Comparison of ENCODE assay signal across 10 cellular contexts in the genomic region with DNA sequence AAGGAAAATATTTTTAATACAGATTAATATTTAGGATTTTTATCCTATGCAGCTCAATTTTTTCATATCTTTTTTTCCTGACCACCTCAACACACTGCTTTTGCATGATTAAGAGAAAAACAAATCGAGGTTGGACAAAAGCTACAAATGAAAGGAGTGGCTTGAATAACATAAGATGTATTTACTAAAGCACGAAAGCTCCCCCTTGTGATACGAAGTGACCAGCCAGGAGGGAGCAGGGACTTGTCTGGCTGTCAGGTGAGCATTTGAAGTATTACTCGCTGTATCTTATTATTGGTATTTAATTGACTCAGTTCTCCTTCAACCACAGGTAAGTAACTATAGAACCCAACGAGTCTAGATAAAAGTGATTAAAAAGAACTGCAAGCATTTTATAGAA.
DNase-seq lines count a peak whose midpoint lies in the region; ATAC-seq, FAIRE-seq and TF ChIP-seq lines count a peak whose summit lies in the region.
"Had no signal": no experiment of that assay in that cellular context is flagged by ENCODE, and none has a peak within 500 bp of the region (broad histone marks: within the 10 kb centered on the region; RNA-seq: fewer than 3 reads in every experiment).

No MANE protein-coding gene starts in this region.

- no peak for TF ChIP-seq EP300 in stomach (IDR thresholded peaks at IDR 0.05)

- H3K36me3 ChIP-seq in bronchial epithelial cell (ENCODE audit: control insufficient read depth, insufficient read depth, low read length) (no peaks in the 10 kb centered on the region), stomach (no peaks in the 10 kb centered on the region)

- no CpG with 5 or more reads among the region's 5 CpGs for WGBS in H9 (ENCODE audit: extremely low coverage, insufficient read length, low lambda C conversion rate)
- WGBS in lower leg skin, 2 donors = 38% methylated on average over 5 of the region's 5 CpGs
- WGBS in stomach, 5 donors = 12 to 25% (median 16%) methylated on average over 5 of the region's 5 CpGs

- no peaks in the 10 kb centered on the region for H3K9me3 Mint-ChIP-seq in H9
- H3K9me3 Mint-ChIP-seq: effector memory CD8-positive, alpha-beta T cell had no signal

- H3K14ac ChIP-seq in H9 (ENCODE audit: insufficient read depth, low read length) = no peak overlapping the region

- H3K23me2 ChIP-seq in H9 (ENCODE audit: insufficient read length, low read depth, low read length, poor library complexity, severe bottlenecking) = no peaks in the 10 kb centered on the region

- H3T11ph ChIP-seq in H9 (ENCODE audit: low read length) = no peak overlapping the region

- no peak overlapping the region for H4K8ac ChIP-seq in H9 (replicated peaks; ENCODE audit: insufficient read length, low read depth, low read length)

- H3K9me3 ChIP-seq in H9 (ENCODE audit: control insufficient read depth, low read depth, low read length) (no peaks in the 10 kb centered on the region), stomach (no peaks in the 10 kb centered on the region)
- H3K9me3 ChIP-seq: mucosa of descending colon had no signal

- no peaks in the 10 kb centered on the region for H4K20me1 ChIP-seq in H9 (ENCODE audit: control insufficient read depth, insufficient read depth, insufficient read length)

- H3K4me1 ChIP-seq in H9 (ENCODE audit: insufficient read depth, low read length) = no peaks in the 10 kb centered on the region
- H3K4me1 ChIP-seq in stomach = no peaks in the 10 kb centered on the region

- H2BK20ac ChIP-seq in H9 (ENCODE audit: low read depth, low read length, poor library complexity, severe bottlenecking) = no peak overlapping the region

- H2BK5ac ChIP-seq in H9 (ENCODE audit: insufficient read length, low read length) = no peak overlapping the region

- H3K4me1 Mint-ChIP-seq in H9 = peaks cover 0 to 2% of the 10 kb centered on the region in 2 experiments; a peak in 1 of 4 replicates

- H3K4ac ChIP-seq in H9 (ENCODE audit: low read depth, low read length) = no peak overlapping the region

- H3K4me2 ChIP-seq in H9 (ENCODE audit: insufficient read depth, insufficient read length, low read length) = no peak overlapping the region

- no peaks in the 10 kb centered on the region for H3K79me1 ChIP-seq in H9 (ENCODE audit: insufficient read depth, low read depth, low read length, poor library complexity, severe bottlenecking)

- FAIRE-seq in bronchial epithelial cell (lab: Jason Lieb, UNC) = no peak

- H3K27me3 Mint-ChIP-seq in H9 (ENCODE audit: low read depth) = no peaks in the 10 kb centered on the region
- H3K27me3 Mint-ChIP-seq: effector memory CD8-positive, alpha-beta T cell had no signal

- H3K4me3 Mint-ChIP-seq in H9 = no peak overlapping the region
- H3K4me3 Mint-ChIP-seq: effector memory CD8-positive, alpha-beta T cell had no signal

- H3K27me3 ChIP-seq in H9 (ENCODE audit: insufficient read depth, low read length) (no peaks in the 10 kb centered on the region), bronchial epithelial cell (ENCODE audit: control insufficient read depth, insufficient read depth, low read length) (no peaks in the 10 kb centered on the region), stomach (no peaks in the 10 kb centered on the region)

- no peak overlapping the region for H3K27ac Mint-ChIP-seq in H9
- H3K27ac Mint-ChIP-seq: effector memory CD8-positive, alpha-beta T cell had no signal

- H2AK5ac ChIP-seq in H9 (ENCODE audit: insufficient read length, low read length) = no peak overlapping the region

- H3K27ac ChIP-seq in 22Rv1 (no peak overlapping the region), H9 (ENCODE audit: insufficient read length, low read depth, low read length) (no peak overlapping the region), stomach (no peak overlapping the region)

- ATAC-seq in HG02571 (IDR thresholded peaks at IDR 0.05; ENCODE audit: unreplicated experiment) = no peak
- ATAC-seq: effector memory CD8-positive, alpha-beta T cell; mucosa of descending colon had no signal

- TF ChIP-seq POLR2A in lower leg skin (IDR thresholded peaks at IDR 0.05) (no peak), stomach (IDR thresholded peaks at IDR 0.05) (no peak)

- DNase-seq in H9 (peak; percentile 52), NCI-H446 (lab: John Stamatoyannopoulos, UW) (peak; percentile 32 to 67), bronchial epithelial cell (ENCODE audit: low read depth) (peak; percentile 13), lower leg skin (ENCODE audit: low spot score in 2 of 2) (no peak), stomach (no peak)
- no peak for DNase-seq in stimulated activated CD8-positive, alpha-beta memory T cell treated with anti-CD3 and anti-CD28 coated beads, Interleukin-4, amount 100 ng/mL, for 48 hours
- DNase-seq: effector memory CD8-positive, alpha-beta T cell; mucosa of descending colon had no signal

- H3K18ac ChIP-seq in H9 (ENCODE audit: insufficient read length, low read depth, low read length) = no peak overlapping the region

- TF ChIP-seq CTCF in 22Rv1 (IDR thresholded peaks at IDR 0.05) (peak; percentile 74), H9 (conservative IDR thresholded peaks at IDR 0.05) (peak; percentile 69), bronchial epithelial cell (IDR thresholded peaks at IDR 0.05; ENCODE audit: insufficient read depth, low read length, severe bottlenecking) (peak; percentile 5), lower leg skin (IDR thresholded peaks at IDR 0.05) (no peak), stomach (IDR thresholded peaks at IDR 0.05) (no peak)

- H2BK15ac ChIP-seq in H9 (ENCODE audit: low read depth, low read length) = no peak overlapping the region

- no peaks in the 10 kb centered on the region for H3K36me3 Mint-ChIP-seq in H9 (ENCODE audit: insufficient read depth in 1 of 3, low read depth in 3 of 3)

- no peaks in the 10 kb centered on the region for H3K79me2 ChIP-seq in H9 (ENCODE audit: insufficient read depth, low read length)

- H2AFZ ChIP-seq in H9 (ENCODE audit: low read length) = no peak overlapping the region

- H4K91ac ChIP-seq in H9 (ENCODE audit: insufficient read length, low read depth, low read length) = no peak overlapping the region

- no peak overlapping the region for H3K4me3 ChIP-seq in bronchial epithelial cell (ENCODE audit: low read depth, low read length)
- H3K4me3 ChIP-seq in lower leg skin (ENCODE audit: low read depth, poor library complexity, severe bottlenecking) = no peak overlapping the region
- H3K4me3 ChIP-seq in stomach = no peak overlapping the region
- H3K4me3 ChIP-seq: mucosa of descending colon had no signal

- H3K56ac ChIP-seq in H9 (ENCODE audit: insufficient read length, low read depth, low read length) = no peak overlapping the region

- H4K5ac ChIP-seq in H9 (ENCODE audit: insufficient read length, low read depth, low read length) = no peak overlapping the region

- H3K9ac ChIP-seq in H9 (ENCODE audit: extremely low read depth, insufficient read length, low read length) = no peak overlapping the region

- H3K23ac ChIP-seq in H9 (ENCODE audit: insufficient read length, low read depth, low read length) = no peak overlapping the region

- no peak overlapping the region for H2BK12ac ChIP-seq in H9 (ENCODE audit: insufficient read length, low read depth, low read length)

- intact Hi-C loops in lower leg skin (cut with DNase I; ENCODE audit: low total_unique reads) = no loop called here
- intact Hi-C loops in stomach (cut with DNase I; ENCODE audit: low total_unique reads) = no loop called here

- H2BK120ac ChIP-seq in H9 (ENCODE audit: low read depth, low read length, poor library complexity, severe bottlenecking) = no peak overlapping the region

Comparison
In these comparisons a context has a peak if more than half of its experiments do, and no peak if none do; other contexts are left out.
1. CTCF ChIP-seq: peak in 22Rv1 (single experiment), H9 (single experiment) and bronchial epithelial cell (single experiment); none in lower leg skin (0 of 3) and stomach (0 of 7).
2. DNase-seq: peak in H9 (single experiment), NCI-H446 (2 of 2) and bronchial epithelial cell (single experiment); none in lower leg skin (0 of 2), stimulated activated CD8-positive, alpha-beta memory T cell treated with anti-CD3 and anti-CD28 coated beads, Interleukin-4, amount 100 ng/mL, for 48 hours (single experiment) and stomach (single experiment).